8 cellular contexts compared by ENCODE assay signal in the genomic region with DNA sequence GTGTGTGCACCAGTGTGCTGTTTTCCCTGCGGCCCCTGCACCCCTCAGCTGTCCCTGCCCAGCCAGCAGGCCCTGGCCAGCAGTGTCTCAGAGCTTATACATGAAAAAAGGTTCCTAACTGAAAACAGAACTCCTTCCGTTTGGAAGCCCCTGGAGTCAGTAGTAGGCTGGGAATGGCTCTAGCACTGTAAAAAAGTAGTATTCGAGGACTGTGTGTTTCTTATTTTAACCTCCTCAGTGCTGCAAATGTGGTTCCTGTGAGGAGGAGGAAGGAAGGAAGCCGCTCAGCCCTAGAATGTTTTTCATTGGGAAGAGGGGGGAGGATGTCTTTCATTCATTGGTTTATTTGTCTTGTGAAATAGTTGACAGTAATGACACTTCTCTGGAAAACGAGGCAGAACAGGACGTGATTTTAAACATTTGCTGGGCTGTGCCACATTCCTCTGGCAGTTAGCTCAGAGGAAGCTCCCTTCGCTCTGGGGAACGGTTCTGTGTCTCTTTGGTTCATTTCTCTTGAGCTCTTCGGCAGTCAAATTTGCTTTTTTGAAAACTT.
A peak's percentile ranks its signal among the peaks of the same experiment; 100 is the strongest.
DNase-seq lines count a peak whose midpoint lies in the region; ATAC-seq, FAIRE-seq and TF ChIP-seq lines count a peak whose summit lies in the region.

No MANE protein-coding gene starts in this region.

- H3K9me3 ChIP-seq in GM12878 (replicated peaks; ENCODE audit: control insufficient read depth, insufficient read depth, low read length) (no peaks in the 10 kb centered on the region), iPS-18c (ENCODE audit: control insufficient read depth, insufficient read depth, low read length) (no peaks in the 10 kb centered on the region)

- H4K20me1 ChIP-seq in GM12878 (ENCODE audit: control insufficient read depth, insufficient read depth) = no peaks in the 10 kb centered on the region

- peaks cover 0 to 4% of the 10 kb centered on the region in 2 experiments; a peak in 1 of 4 replicates for H3K36me3 ChIP-seq in GM12878 (ENCODE audit: control insufficient read depth in 2 of 2, insufficient read depth in 2 of 2, low read length in 1 of 2)

- TF ChIP-seq RAD21 in GM12878 (IDR thresholded peaks at IDR 0.05; ENCODE audit: insufficient read depth, low read depth, low read length) = no peak

- TF ChIP-seq POLR2A in GM12878 (IDR thresholded peaks at IDR 0.05; ENCODE audit: low read depth, low read length) = peak; percentile 65; the same call in 1 of the 2 replicates

- H3K4me1 ChIP-seq in GM12878 (ENCODE audit: control insufficient read depth, insufficient read depth, low read length) = peaks cover 19% of the 10 kb centered on the region

- no peak for TF ChIP-seq EP300 in GM12878 (IDR thresholded peaks at IDR 0.05; ENCODE audit: borderline replicate concordance in 1 of 2, control insufficient read depth in 1 of 2, low read depth in 2 of 2, low read length in 2 of 2)

- TSS peak; percentile 94 for BruUV-seq in GM12878 (replicated peaks; lab: Mats Ljungman, UMichigan)

- in situ Hi-C loops in GM12878 (cut with MboI) = no loop called here

- no peak for FAIRE-seq in GM12878 (lab: Jason Lieb, UNC)

- H3K4me2 ChIP-seq in GM12878 (ENCODE audit: control insufficient read depth, insufficient read depth) = peak overlapping the region; percentile 91

- DNase-seq in NCI-H748 (lab: John Stamatoyannopoulos, UW; ENCODE audit: unreplicated experiment) (peak; percentile 32), NCI-H748 treated with DMSO at 0.1 percent for 48 hours (lab: John Stamatoyannopoulos, UW) (no peak), NCI-H226 (peak; percentile 72), GM12878 (ENCODE audit: low read depth, low spot score) (no peak), skeletal muscle cell (ENCODE audit: low read depth) (peak; percentile 84), hippocampal formation (lab: John Stamatoyannopoulos, UW) (no peak)

- H3K4me3 ChIP-seq in GM12878 (peak overlapping the region; percentile 99), iPS-18c (ENCODE audit: insufficient read depth, low read depth, low read length) (peak overlapping the region; percentile 78), skeletal muscle cell (ENCODE audit: low read depth, low read length) (peak overlapping the region; percentile 52)

- RAD21 ChIA-PET in GM12878 (lab: Charles Lee; ENCODE audit: unreplicated experiment) = interaction anchor here (0.8 to 10.8 kb wide), 18 partner anchors 10 to 121 kb away, joined by 3 to 195 read pairs (median 4); no protein-coding TSS in a partner anchor

- H2AFZ ChIP-seq in GM12878 (ENCODE audit: control insufficient read depth, low read depth, low read length) = no peak overlapping the region

- H3K27me3 ChIP-seq in GM12878 (replicated peaks in 1 of 2; ENCODE audit: control insufficient read depth in 2 of 2, insufficient read depth in 2 of 2, low read length in 1 of 2) = no peaks in the 10 kb centered on the region

- CTCF ChIA-PET in GM12878 (lab: Yijun Ruan, JAX) = interaction anchor here (1.1 to 7.0 kb wide), 10 partner anchors 9 to 145 kb away, joined by 3 to 79 read pairs (median 10); no protein-coding TSS in a partner anchor

- peak overlapping the region; percentile 85 for H3K9ac ChIP-seq in GM12878 (ENCODE audit: control insufficient read depth, insufficient read depth, low read length)

- WGBS in GM12878 (ENCODE audit: insufficient coverage, insufficient replicate concordance, low lambda C conversion rate, missing lambda C conversion rate) = 2% methylated on average over 9 of the region's 9 CpGs

- peak overlapping the region; percentile 96 for H3K27ac ChIP-seq in GM12878 (ENCODE audit: control insufficient read depth, insufficient read depth)

- no peak for ATAC-seq in GM12878
- no peak for ATAC-seq in HG03432 (IDR thresholded peaks at IDR 0.05; ENCODE audit: unreplicated experiment)

- TF ChIP-seq CTCF in GM12878 (IDR thresholded peaks at IDR 0.05 in 2 of 3, conservative IDR thresholded peaks at IDR 0.05 in 1 of 3; ENCODE audit: control insufficient read depth in 2 of 3, extremely low read depth in 1 of 3, insufficient read depth in 1 of 3, low read depth in 3 of 3, low read length in 3 of 3) = no peak

- peaks cover 69% of the 10 kb centered on the region for H3K79me2 ChIP-seq in GM12878 (ENCODE audit: control insufficient read depth, insufficient read depth, low read length)

- intact Hi-C loops in GM12878 (cut with micrococcal nuclease; ENCODE audit: unreplicated experiment) = loop anchor here (1.0 to 10.0 kb wide), 4 partner anchors 12 to 595 kb away; no protein-coding TSS in a partner anchor

- SMC1A ChIA-PET in GM12878 (lab: Charles Lee; ENCODE audit: uncharacterized antibody, unreplicated experiment) = interaction anchor here (0.6 to 21.8 kb wide), 23 partner anchors 9 to 147 kb away, joined by 3 to 569 read pairs (median 5); no protein-coding TSS in a partner anchor

- POLR2A ChIA-PET in GM12878 (lab: Charles Lee) = interaction anchor here (0.9 to 14.4 kb wide), 18 partner anchors 11 to 145 kb away, joined by 3 to 504 read pairs (median 5); no protein-coding TSS in a partner anchor

TF ChIP-seq in GM12878, 131 proteins besides CTCF, POLR2A, EP300 and RAD21:
- TF ChIP-seq EGR1 (IDR thresholded peaks at IDR 0.05; ENCODE audit: borderline replicate concordance in 1 of 2, low read depth in 2 of 2, low read length in 2 of 2) (no peak), RFX5 (IDR thresholded peaks at IDR 0.05; ENCODE audit: low read depth, low read length) (no peak), ZBED1 (IDR thresholded peaks at IDR 0.05; ENCODE audit: borderline replicate concordance) (peak; percentile 5; the same call in 1 of the 2 replicates), POLR2AphosphoS5 (IDR thresholded peaks at IDR 0.05; ENCODE audit: low read length) (peak; percentile 77), POLR2AphosphoS2 (IDR thresholded peaks at IDR 0.05; ENCODE audit: low read depth, low read length) (peak; percentile 43; the same call in 1 of the 2 replicates), SMAD1 (IDR thresholded peaks at IDR 0.05; ENCODE audit: low read depth, partially characterized antibody) (peak; percentile 42), EED (IDR thresholded peaks at IDR 0.05; ENCODE audit: low read depth) (peak; percentile 1; the same call in 1 of the 2 replicates), ZNF207 (IDR thresholded peaks at IDR 0.05; ENCODE audit: borderline replicate concordance) (no peak)
- TF ChIP-seq, protein P1, sequence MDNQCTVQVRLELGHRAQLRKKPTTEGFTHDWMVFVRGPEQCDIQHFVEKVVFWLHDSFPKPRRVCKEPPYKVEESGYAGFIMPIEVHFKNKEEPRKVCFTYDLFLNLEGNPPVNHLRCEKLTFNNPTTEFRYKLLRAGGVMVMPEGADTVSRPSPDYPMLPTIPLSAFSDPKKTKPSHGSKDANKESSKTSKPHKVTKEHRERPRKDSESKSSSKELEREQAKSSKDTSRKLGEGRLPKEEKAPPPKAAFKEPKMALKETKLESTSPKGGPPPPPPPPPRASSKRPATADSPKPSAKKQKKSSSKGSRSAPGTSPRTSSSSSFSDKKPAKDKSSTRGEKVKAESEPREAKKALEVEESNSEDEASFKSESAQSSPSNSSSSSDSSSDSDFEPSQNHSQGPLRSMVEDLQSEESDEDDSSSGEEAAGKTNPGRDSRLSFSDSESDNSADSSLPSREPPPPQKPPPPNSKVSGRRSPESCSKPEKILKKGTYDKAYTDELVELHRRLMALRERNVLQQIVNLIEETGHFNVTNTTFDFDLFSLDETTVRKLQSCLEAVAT (IDR thresholded peaks at IDR 0.05) = peak; percentile 72; the same call in 1 of the 2 replicates
- TF ChIP-seq, protein P2, sequence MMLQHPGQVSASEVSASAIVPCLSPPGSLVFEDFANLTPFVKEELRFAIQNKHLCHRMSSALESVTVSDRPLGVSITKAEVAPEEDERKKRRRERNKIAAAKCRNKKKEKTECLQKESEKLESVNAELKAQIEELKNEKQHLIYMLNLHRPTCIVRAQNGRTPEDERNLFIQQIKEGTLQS (IDR thresholded peaks at IDR 0.05; ENCODE audit: borderline replicate concordance, extremely low read depth, low read depth, low read length) = no peak

Comparison
In these comparisons a context has a peak if more than half of its experiments do, and no peak if none do; other contexts are left out.
1. DNase-seq: peak in NCI-H748 (single experiment), NCI-H226 (single experiment) and skeletal muscle cell (single experiment); none in NCI-H748 treated with DMSO at 0.1 percent for 48 hours (single experiment), GM12878 (single experiment) and hippocampal formation (0 of 2).
2. Peak in every context shown above with its lines, with median percentiles within 50 percentile points of each other: H3K4me3 ChIP-seq.